20 cellular contexts compared by ENCODE assay signal in the genomic region with DNA sequence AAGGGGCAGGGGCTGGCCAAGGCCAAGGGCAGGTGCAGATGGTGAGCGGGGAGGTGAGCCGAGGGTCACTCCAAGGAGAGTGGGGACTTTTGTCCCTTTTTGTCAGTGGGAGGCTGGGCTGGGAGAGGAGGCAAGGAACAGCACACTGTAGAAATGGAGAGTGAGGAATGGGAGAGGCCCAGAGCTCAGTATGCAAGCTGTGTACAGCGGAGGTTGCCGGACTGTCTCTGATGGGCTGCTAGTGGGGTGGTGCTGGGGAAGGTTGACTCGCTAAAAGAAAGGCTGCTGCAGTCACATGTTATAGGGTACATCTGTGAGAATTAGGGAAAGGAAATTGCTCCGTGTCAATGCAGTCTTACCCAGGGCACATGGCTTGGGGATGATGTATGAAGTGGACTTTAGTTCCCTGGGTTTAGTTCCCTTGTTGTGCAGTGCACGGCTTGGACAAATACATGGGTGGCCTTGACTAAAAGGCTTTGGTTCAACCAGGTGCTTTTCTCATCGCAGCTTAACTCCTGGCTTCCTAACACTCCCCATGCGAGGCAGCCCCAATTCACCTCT.
"Had no signal": no experiment of that assay in that cellular context is flagged by ENCODE, and none has a peak within 500 bp of the region (broad histone marks: within the 10 kb centered on the region; RNA-seq: fewer than 3 reads in every experiment).

No MANE protein-coding gene starts in this region.

- H2AFZ ChIP-seq: PC-9 had no signal

- H3K27ac ChIP-seq: HL-60, PC-9, Peyer's patch, SJCRH30 had no signal

- H3K4me3 ChIP-seq: PC-9, Peyer's patch, SJCRH30 had no signal

- H3K4me1 ChIP-seq: Peyer's patch, SJCRH30 had no signal

- ATAC-seq: Right ventricle myocardium inferior, SK-N-SH treated with all-trans-retinoic acid at 6 μM for 48 hours had no signal

- DNase-seq: KBM-7; MV-4-11; NCI-H1048; NCI-H1105; NCI-H1417 treated with DMSO at 0.1 percent for 48 hours; NCI-H146; NCI-H1694 treated with DMSO at 0.1 percent for 48 hours; NCI-H2081; NCI-H2107; NCI-H2227 treated with DMSO at 0.1 percent for 48 hours; NCI-H524; NCI-H526 treated with DMSO at 0.1 percent for 48 hours; NK-92 treated with Interleukin-12 subunit alpha and Interleukin-12 subunit beta, amount 100 ng/mL, for 24 hours; OCI-M1; PC-9; Peyer's patch; SJCRH30 had no signal

- H3K27me3 ChIP-seq: Peyer's patch, SJCRH30 had no signal

- H3K36me3 ChIP-seq: Peyer's patch, SJCRH30 had no signal

- H3K4me2 ChIP-seq: PC-9 had no signal
